14 cellular contexts compared by ENCODE assay signal in the genomic region with DNA sequence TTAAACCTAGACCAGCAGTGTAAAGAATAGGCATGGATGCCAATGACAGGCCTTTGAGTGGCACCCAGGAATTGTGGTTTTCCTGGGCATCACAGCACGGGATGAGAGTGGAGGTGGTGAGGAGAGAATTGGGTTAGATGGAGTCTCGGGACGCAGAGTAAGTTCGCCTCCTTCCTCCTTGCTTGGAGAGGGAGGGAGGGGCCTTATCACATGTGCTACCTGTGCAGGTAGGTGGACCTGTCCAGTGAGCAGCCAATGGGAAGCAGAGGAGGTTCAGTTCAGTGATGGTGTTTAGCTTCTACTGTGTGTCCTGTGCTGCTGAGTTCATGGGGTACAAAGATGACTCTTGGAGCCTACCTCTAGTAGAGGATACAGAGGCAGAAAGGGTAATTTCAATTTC.
"Had no signal": no experiment of that assay in that cellular context is flagged by ENCODE, and none has a peak within 500 bp of the region (broad histone marks: within the 10 kb centered on the region; RNA-seq: fewer than 3 reads in every experiment).

No MANE protein-coding gene starts in this region.

- H3K27me3 ChIP-seq: colonic mucosa, pancreas, right atrium auricular region, upper lobe of left lung had no signal

- ATAC-seq: T-cell had no signal

- DNase-seq: activated CD4-positive, alpha-beta T cell treated with anti-CD3 and anti-CD28 coated beads for 48 hours; activated naive CD4-positive, alpha-beta T cell treated with anti-CD3 and anti-CD28 coated beads, Interleukin-2, amount 10 ng/mL, durations not matched to agents 7 days and 5 days; anterior cingulate cortex; colonic mucosa; effector CD8-positive, alpha-beta T cell; left ventricle myocardium inferior; mesendoderm; pancreas; small intestine; T-cell; upper lobe of left lung had no signal

- H3K4me3 Mint-ChIP-seq: activated naive CD4-positive, alpha-beta T cell treated with anti-CD3 and anti-CD28 coated beads, Interleukin-2, amount 10 ng/mL, durations not matched to agents 7 days and 5 days; neural crest cell; T-cell had no signal

- H3K27me3 Mint-ChIP-seq: T-cell had no signal

- H3K9me3 Mint-ChIP-seq: activated naive CD4-positive, alpha-beta T cell treated with anti-CD3 and anti-CD28 coated beads, Interleukin-2, amount 10 ng/mL, durations not matched to agents 7 days and 5 days; neural crest cell; T-cell had no signal

- H3K36me3 ChIP-seq: colonic mucosa, left ventricle myocardium inferior, pancreas, right atrium auricular region, upper lobe of left lung had no signal

- H3K4me3 ChIP-seq: colonic mucosa, left ventricle myocardium inferior, pancreas, right atrium auricular region, upper lobe of left lung had no signal

- H3K9me3 ChIP-seq: colonic mucosa, left ventricle myocardium inferior, pancreas, right atrium auricular region, upper lobe of left lung had no signal

- H3K27ac ChIP-seq: colonic mucosa, pancreas, upper lobe of left lung, VCaP had no signal

- H3K4me1 ChIP-seq: colonic mucosa had no signal

- H3K27ac Mint-ChIP-seq: activated naive CD4-positive, alpha-beta T cell treated with anti-CD3 and anti-CD28 coated beads, Interleukin-2, amount 10 ng/mL, durations not matched to agents 7 days and 5 days; T-cell had no signal
